Comparison of ENCODE assay signal across 7 cellular contexts in the genomic region with DNA sequence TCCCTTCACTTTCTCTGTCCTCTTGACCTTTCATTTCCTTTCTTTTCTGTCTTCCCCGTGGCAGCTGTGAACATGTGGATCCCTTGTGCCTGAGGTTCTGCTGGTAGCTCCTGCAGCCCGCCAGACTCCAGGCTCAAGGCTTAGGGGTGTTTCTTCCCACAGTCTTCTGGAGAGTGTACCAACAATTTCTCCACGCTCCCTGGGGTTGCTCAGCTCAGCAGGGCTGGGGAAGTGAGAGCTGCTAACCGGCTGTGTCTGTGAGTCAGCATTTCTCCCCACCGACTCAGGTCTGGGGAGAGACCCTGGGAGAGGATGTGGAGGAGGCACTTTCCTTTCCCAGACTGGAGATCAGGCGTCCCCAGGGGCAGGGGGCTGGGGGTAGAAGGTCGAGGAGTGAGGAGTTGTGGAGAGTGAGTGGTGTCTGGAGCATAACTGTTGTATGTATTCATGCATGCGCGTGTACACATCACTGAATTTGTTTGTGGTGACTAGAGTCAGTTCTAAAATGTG.
DNase-seq lines count a peak whose midpoint lies in the region; ATAC-seq and TF ChIP-seq lines count a peak whose summit lies in the region.

No MANE protein-coding gene starts in this region.

- peak; percentile 77 for DNase-seq in NCI-H226
- DNase-seq in breast epithelium (ENCODE audit: low spot score in 2 of 2) = peak in 1 of 2 donors; percentile 53
- DNase-seq in kidney glomerular epithelial cell (lab: John Stamatoyannopoulos, UW) = peak; percentile 85
- DNase-seq in thyroid gland = peak; percentile 58 to 69
- no peak for DNase-seq in stimulated activated CD8-positive, alpha-beta memory T cell treated with anti-CD3 and anti-CD28 coated beads, Interleukin-4, amount 100 ng/mL, for 48 hours
- DNase-seq in activated CD4-positive, CD25-positive, alpha-beta regulatory T cell treated with anti-CD3 and anti-CD28 coated beads, Interleukin-2, amount 50 U/mL, for 72 hours = no peak

- ATAC-seq in GM19351 (IDR thresholded peaks at IDR 0.05; ENCODE audit: unreplicated experiment) = peak; percentile 45

- no peaks in the 10 kb centered on the region for H3K4me1 ChIP-seq in breast epithelium
- peaks cover 0 to 11% of the 10 kb centered on the region in 2 donors for H3K4me1 ChIP-seq in thyroid gland

- H3K9me3 ChIP-seq in breast epithelium (peaks cover 0 to 7% of the 10 kb centered on the region in 2 donors), thyroid gland (no peaks in the 10 kb centered on the region)

- intact Hi-C loops in breast epithelium (cut with DNase I; ENCODE audit: low total_unique reads) (no loop called here), thyroid gland (cut with DNase I) (no loop called here)

- H3K27me3 ChIP-seq in breast epithelium = no peaks in the 10 kb centered on the region
- no peaks in the 10 kb centered on the region for H3K27me3 ChIP-seq in thyroid gland

- H3K27ac ChIP-seq in breast epithelium (peak overlapping the region in 1 of 2 donors; percentile 46), thyroid gland (peak overlapping the region in 2 of 3 donors; percentile 53 to 75)

- WGBS in thyroid gland, 2 donors = 16 to 19% methylated on average over 9 of the region's 9 CpGs

- TF ChIP-seq CTCF in breast epithelium (IDR thresholded peaks at IDR 0.05) (no peak), thyroid gland (IDR thresholded peaks at IDR 0.05) (no peak)

- peak overlapping the region; percentile 17 to 50 (median 17) for H3K4me3 ChIP-seq in breast epithelium
- H3K4me3 ChIP-seq in thyroid gland (replicated peaks in 1 of 3) = peak overlapping the region in 1 of 3 donors; percentile 11

- H3K36me3 ChIP-seq in breast epithelium = no peaks in the 10 kb centered on the region
- no peaks in the 10 kb centered on the region for H3K36me3 ChIP-seq in thyroid gland

- TF ChIP-seq POLR2A in breast epithelium (IDR thresholded peaks at IDR 0.05) = no peak
- peak in 1 of 2 donors; percentile 8 for TF ChIP-seq POLR2A in thyroid gland (IDR thresholded peaks at IDR 0.05)

Comparison
In these comparisons a context has a peak if more than half of its experiments do, and no peak if none do; other contexts are left out.
1. DNase-seq: peak in NCI-H226 (single experiment), kidney glomerular epithelial cell (single experiment) and thyroid gland (2 of 2); none in stimulated activated CD8-positive, alpha-beta memory T cell treated with anti-CD3 and anti-CD28 coated beads, Interleukin-4, amount 100 ng/mL, for 48 hours (single experiment) and activated CD4-positive, CD25-positive, alpha-beta regulatory T cell treated with anti-CD3 and anti-CD28 coated beads, Interleukin-2, amount 50 U/mL, for 72 hours (single experiment).